ENCODE assay signal across 8 cellular contexts in genomic region chr1:32350785-32351076, GRCh38. TPM values are rescaled to one million over a fixed set of nuclear protein-coding genes. Genes with fewer than 3 reads are reported as not detected.
DNase-seq lines count a peak whose midpoint lies in the region; ATAC-seq, FAIRE-seq and TF ChIP-seq lines count a peak whose summit lies in the region.

No MANE protein-coding gene starts in this region.

- POLR2A ChIA-PET in GM12878 (lab: Charles Lee): interaction anchor here (0.6 to 5.1 kb wide), 5 partner anchors 11 to 43 kb away, joined by 3 to 46 read pairs (median 5); partner anchors contain the start of genes BSDC1 and MARCKSL1

- in situ Hi-C loops in GM12878 (cut with MboI): no loop called here

- H3K4me3 ChIP-seq in left ventricle myocardium inferior (peak overlapping the region; percentile 74), GM12878 (peak overlapping the region; percentile 72; the same call in 1 of the 2 replicates), mucosa of rectum (ENCODE audit: low read length in 2 of 2) (peak overlapping the region; percentile 78 to 85), upper lobe of left lung (peak overlapping the region in 3 of 4 donors; percentile 51 to 80 (median 61))

- no peak for TF ChIP-seq RAD21 in GM12878 (IDR thresholded peaks at IDR 0.05; ENCODE audit: insufficient read depth, low read depth, low read length)

- H3K9ac ChIP-seq in GM12878 (ENCODE audit: control insufficient read depth, insufficient read depth, low read length): no peak overlapping the region
- no peak overlapping the region for H3K9ac ChIP-seq in mucosa of rectum (ENCODE audit: low read depth in 1 of 2, low read length in 2 of 2)

- H3K27ac ChIP-seq in left ventricle myocardium inferior (replicated peaks) (peak overlapping the region; percentile 94), GM12878 (ENCODE audit: control insufficient read depth, insufficient read depth) (no peak overlapping the region), mucosa of rectum (ENCODE audit: low read depth in 2 of 2, low read length in 2 of 2) (peak overlapping the region; percentile 85 to 86), upper lobe of left lung (peak overlapping the region; percentile 86 to 96 (median 88))

- SMC1A ChIA-PET in GM12878 (lab: Charles Lee; ENCODE audit: uncharacterized antibody, unreplicated experiment): interaction anchor here (0.6 to 3.6 kb wide), 5 partner anchors 14 to 247 kb away, joined by 3 to 16 read pairs (median 3); partner anchors contain the start of gene MARCKSL1

- TF ChIP-seq POLR2A in GM12878 (IDR thresholded peaks at IDR 0.05; ENCODE audit: low read depth, low read length) (no peak), upper lobe of left lung (IDR thresholded peaks at IDR 0.05) (no peak)

- no peaks in the 10 kb centered on the region; the same call in 1 of the 2 replicates for H3K79me2 ChIP-seq in GM12878 (ENCODE audit: control insufficient read depth, insufficient read depth, low read length)

- peak overlapping the region; percentile 74 for H3K4me2 ChIP-seq in GM12878 (ENCODE audit: control insufficient read depth, insufficient read depth)

- H3K36me3 ChIP-seq in left ventricle myocardium inferior (no peaks in the 10 kb centered on the region), GM12878 (ENCODE audit: control insufficient read depth in 2 of 2, insufficient read depth in 2 of 2, low read length in 1 of 2) (no peaks in the 10 kb centered on the region), mucosa of rectum (ENCODE audit: control insufficient read depth in 2 of 2, insufficient read depth in 2 of 2, low read length in 2 of 2) (no peaks in the 10 kb centered on the region), upper lobe of left lung (no peaks in the 10 kb centered on the region)

- H4K20me1 ChIP-seq in GM12878 (ENCODE audit: control insufficient read depth, insufficient read depth): no peaks in the 10 kb centered on the region

- peaks cover 76% of the 10 kb centered on the region for H3K4me1 ChIP-seq in left ventricle myocardium inferior
- H3K4me1 ChIP-seq in GM12878 (ENCODE audit: control insufficient read depth, insufficient read depth, low read length): peaks cover 14% of the 10 kb centered on the region
- peaks cover 7 to 16% of the 10 kb centered on the region in 2 donors for H3K4me1 ChIP-seq in mucosa of rectum (ENCODE audit: control insufficient read depth in 2 of 2, insufficient read depth in 2 of 2, low read length in 2 of 2)
- peaks cover 48 to 68% (median 55%) of the 10 kb centered on the region in 4 donors for H3K4me1 ChIP-seq in upper lobe of left lung

- DNase-seq in left ventricle myocardium inferior (no peak), Right ventricle myocardium inferior (ENCODE audit: missing footprints) (no peak), GM12878 (ENCODE audit: low read depth, low spot score) (no peak), upper lobe of left lung (no peak), NCI-H146 treated with DMSO at 0.1 percent for 48 hours (lab: John Stamatoyannopoulos, UW; ENCODE audit: unreplicated experiment) (no peak), KG1 (lab: John Stamatoyannopoulos, UW) (no peak)

- TF ChIP-seq CTCF in left ventricle myocardium inferior (IDR thresholded peaks at IDR 0.05; ENCODE audit: borderline replicate concordance): no peak
- no peak for TF ChIP-seq CTCF in GM12878 (IDR thresholded peaks at IDR 0.05 in 2 of 3, conservative IDR thresholded peaks at IDR 0.05 in 1 of 3; ENCODE audit: control insufficient read depth in 2 of 3, extremely low read depth in 1 of 3, insufficient read depth in 1 of 3, low read depth in 3 of 3, low read length in 3 of 3)
- TF ChIP-seq CTCF in upper lobe of left lung (IDR thresholded peaks at IDR 0.05): no peak

- H3K9me3 ChIP-seq in left ventricle myocardium inferior (replicated peaks) (no peaks in the 10 kb centered on the region), GM12878 (replicated peaks; ENCODE audit: control insufficient read depth, insufficient read depth, low read length) (no peaks in the 10 kb centered on the region), mucosa of rectum (ENCODE audit: control insufficient read depth in 2 of 2, low read length in 2 of 2) (no peaks in the 10 kb centered on the region), upper lobe of left lung (no peaks in the 10 kb centered on the region)

- no TSS peak for BruUV-seq in GM12878 (replicated peaks; lab: Mats Ljungman, UMichigan)

- CTCF ChIA-PET in GM12878 (lab: Yijun Ruan, JAX): interaction anchor here (0.8 to 3.0 kb wide), 7 partner anchors 9 to 135 kb away, joined by 3 to 8 read pairs (median 4); partner anchors contain the start of genes BSDC1 and MARCKSL1

- intact Hi-C loops in left ventricle myocardium inferior (cut with micrococcal nuclease): no loop called here
- intact Hi-C loops in Right ventricle myocardium inferior (cut with DNase I): no loop called here
- intact Hi-C loops in GM12878 (cut with micrococcal nuclease; ENCODE audit: unreplicated experiment): loop anchor here (2.0 kb wide), 1 partner anchor 14 kb away; the partner anchor contains the start of gene MARCKSL1

- RAD21 ChIA-PET in GM12878 (lab: Charles Lee; ENCODE audit: unreplicated experiment): interaction anchor here (0.6 to 2.8 kb wide), 2 partner anchors 14 to 18 kb away, joined by 3 to 18 read pairs; partner anchors contain the start of gene MARCKSL1

- 96% methylated on average over 6 of the region's 6 CpGs for WGBS in GM12878 (ENCODE audit: insufficient coverage, insufficient replicate concordance, low lambda C conversion rate, missing lambda C conversion rate)
- 67 to 82% methylated on average over 6 of the region's 6 CpGs for WGBS in upper lobe of left lung, 2 donors

- ATAC-seq in Right ventricle myocardium inferior (no peak), GM12878 (no peak), upper lobe of left lung (ENCODE audit: low FRiP score in 2 of 2) (no peak), HG02970 (IDR thresholded peaks at IDR 0.05; ENCODE audit: low FRiP score, unreplicated experiment) (no peak)

- FAIRE-seq in GM12878 (lab: Jason Lieb, UNC): no peak

- H2AFZ ChIP-seq in GM12878 (ENCODE audit: control insufficient read depth, low read depth, low read length): peak overlapping the region; percentile 90

- no peaks in the 10 kb centered on the region for H3K27me3 ChIP-seq in left ventricle myocardium inferior (ENCODE audit: low read depth)
- no peaks in the 10 kb centered on the region for H3K27me3 ChIP-seq in GM12878 (replicated peaks in 1 of 2; ENCODE audit: control insufficient read depth in 2 of 2, insufficient read depth in 2 of 2, low read length in 1 of 2)
- H3K27me3 ChIP-seq in mucosa of rectum (ENCODE audit: control insufficient read depth in 2 of 2, insufficient read depth in 2 of 2, low read length in 2 of 2): no peaks in the 10 kb centered on the region
- H3K27me3 ChIP-seq in upper lobe of left lung: no peaks in the 10 kb centered on the region

- TF ChIP-seq EP300 in GM12878 (IDR thresholded peaks at IDR 0.05; ENCODE audit: borderline replicate concordance in 1 of 2, control insufficient read depth in 1 of 2, low read depth in 2 of 2, low read length in 2 of 2): no peak
- no peak for TF ChIP-seq EP300 in upper lobe of left lung (IDR thresholded peaks at IDR 0.05)

RNA-seq across cellular contexts. Expression of gene FAM229A, which starts 11.6 kb away (rescaled TPM):
- 2.1 TPM for total RNA-seq in left ventricle myocardium inferior
- 2.4 TPM for total RNA-seq in Right ventricle myocardium inferior
- 18.1 and 20.0 TPM in 2 replicates for total RNA-seq in GM12878 (2013; cell fraction: nucleolus; rRNA removed)
- 1.4 and 2.1 TPM in 2 replicates for total RNA-seq in GM12878 (2014; rRNA removed)
- total RNA-seq in GM12878 (2014; rRNA removed; fragmentation: Illumina TruSeq; extraction: Trizol): 1.2 and 1.3 TPM in 2 replicates
- 3.1 and 5.1 TPM in 2 replicates for total RNA-seq in GM12878 (2021)
- 2.6 TPM for polyA plus RNA-seq in GM12878 (2011; ENCODE audit: low read depth)
- 4.0 and 5.3 TPM in 2 replicates for polyA plus RNA-seq in GM12878 (2011; rRNA removed)
- polyA plus RNA-seq in GM12878 (2011; cell fraction: cytosol; rRNA removed): 3.2 and 4.8 TPM in 2 replicates
- 34.5 and 36.3 TPM in 2 replicates for polyA plus RNA-seq in GM12878 (2011; cell fraction: nucleus; rRNA removed)
- 5.5 and 10.1 TPM in 2 replicates for polyA plus RNA-seq in GM12878 (2012)
- 2.6 and 2.9 TPM in 2 replicates for polyA plus RNA-seq in GM12878 (2014; fragmentation: Illumina TruSeq; extraction: Trizol)
- polyA plus RNA-seq in GM12878 (2014; fragmentation: Nextera tagmentation; extraction: Ambion mirVana): under 1 TPM in 1 of 2 experiments, not detected in 1; 0.02 TPM
- polyA plus RNA-seq in GM12878 (2014; rRNA removed): 4.5 and 5.3 TPM in 2 replicates
- polyA plus RNA-seq in GM12878 (2016; fragmentation: Nextera tagmentation; extraction: Ambion mirVana): 1 to 10 TPM in 1 of 2 experiments, under 1 TPM in 1; 0.25 to 1.2 TPM
- 2.3 and 3.1 TPM in 2 replicates for polyA minus RNA-seq in GM12878 (2011; rRNA and poly(A)+ RNA removed)
- polyA minus RNA-seq in GM12878 (2011; cell fraction: cytosol; rRNA and poly(A)+ RNA removed): 0.67 and 1.7 TPM in 2 replicates
- polyA minus RNA-seq in GM12878 (2011; cell fraction: nucleus; rRNA and poly(A)+ RNA removed): 3.0 and 8.3 TPM in 2 replicates
- total RNA-seq in upper lobe of left lung: 10 to 100 TPM in 3 of 6 donors, 1 to 10 TPM in 3; 4.3 to 43.0 (median 10.5) TPM

RNA-seq across cellular contexts. Expression of gene TSSK3, which starts 11.6 kb away (rescaled TPM):
- total RNA-seq in left ventricle myocardium inferior (2.1 TPM), Right ventricle myocardium inferior (1.2 TPM), GM12878 (2014; rRNA removed) (0.56 and 0.98 TPM in 2 replicates), GM12878 (2014; rRNA removed; fragmentation: Illumina TruSeq; extraction: Trizol) (0.63 and 1.6 TPM in 2 replicates), GM12878 (2021) (0.82 and 1.2 TPM in 2 replicates), upper lobe of left lung (1 to 10 TPM in 4 of 6 donors, not detected in 2; 1.2 to 2.3 (median 1.8) TPM)
- total RNA-seq in GM12878 (2013; cell fraction: nucleolus; rRNA removed): 9.4 and 11.8 TPM in 2 replicates
- 1.00 TPM for polyA plus RNA-seq in GM12878 (2011; ENCODE audit: low read depth)
- polyA plus RNA-seq in GM12878 (2011; rRNA removed) (0.67 and 1.2 TPM in 2 replicates), GM12878 (2014; fragmentation: Illumina TruSeq; extraction: Trizol) (0.48 and 0.92 TPM in 2 replicates), GM12878 (2014; fragmentation: Nextera tagmentation; extraction: Ambion mirVana) (under 1 TPM; 0.42 to 0.77 TPM), GM12878 (2014; rRNA removed) (0.51 and 1.2 TPM in 2 replicates), GM12878 (2016; fragmentation: Nextera tagmentation; extraction: Ambion mirVana) (under 1 TPM; 0.58 to 0.82 TPM)
- 0.62 and 0.78 TPM in 2 replicates for polyA plus RNA-seq in GM12878 (2011; cell fraction: cytosol; rRNA removed)
- polyA plus RNA-seq in GM12878 (2011; cell fraction: nucleus; rRNA removed): 1.2 and 2.2 TPM in 2 replicates
- polyA plus RNA-seq in GM12878 (2012): 1.3 and 3.3 TPM in 2 replicates
- 0.46 and 0.51 TPM in 2 replicates for polyA minus RNA-seq in GM12878 (2011; rRNA and poly(A)+ RNA removed)
- not detected in 2 replicates for polyA minus RNA-seq in GM12878 (2011; cell fraction: cytosol; rRNA and poly(A)+ RNA removed)
- 0.73 and 1.2 TPM in 2 replicates for polyA minus RNA-seq in GM12878 (2011; cell fraction: nucleus; rRNA and poly(A)+ RNA removed)

RNA-seq across cellular contexts. Expression of gene MARCKSL1, which starts 14.7 kb away (rescaled TPM):
- total RNA-seq in left ventricle myocardium inferior: 10.0 TPM
- total RNA-seq in Right ventricle myocardium inferior: 28.5 TPM
- total RNA-seq in GM12878 (2013; cell fraction: nucleolus; rRNA removed): 37.8 and 40.5 TPM in 2 replicates
- total RNA-seq in GM12878 (2014; rRNA removed): 106 TPM in 2 replicates
- 71.4 and 80.8 TPM in 2 replicates for total RNA-seq in GM12878 (2014; rRNA removed; fragmentation: Illumina TruSeq; extraction: Trizol)
- total RNA-seq in GM12878 (2021): 180 and 191 TPM in 2 replicates
- 85.9 TPM for polyA plus RNA-seq in GM12878 (2011; ENCODE audit: low read depth)
- 106 and 147 TPM in 2 replicates for polyA plus RNA-seq in GM12878 (2011; rRNA removed)
- 195 and 246 TPM in 2 replicates for polyA plus RNA-seq in GM12878 (2011; cell fraction: cytosol; rRNA removed)
- polyA plus RNA-seq in GM12878 (2011; cell fraction: nucleus; rRNA removed): 53.2 and 58.0 TPM in 2 replicates
- polyA plus RNA-seq in GM12878 (2012): 125 and 138 TPM in 2 replicates
- polyA plus RNA-seq in GM12878 (2014; fragmentation: Illumina TruSeq; extraction: Trizol): 189 and 225 TPM in 2 replicates
- 10 to 100 TPM; 14.5 to 32.6 TPM for polyA plus RNA-seq in GM12878 (2014; fragmentation: Nextera tagmentation; extraction: Ambion mirVana)
- 200 and 211 TPM in 2 replicates for polyA plus RNA-seq in GM12878 (2014; rRNA removed)
- polyA plus RNA-seq in GM12878 (2016; fragmentation: Nextera tagmentation; extraction: Ambion mirVana): 100 to 1,000 TPM; 169 to 194 TPM
- polyA minus RNA-seq in GM12878 (2011; rRNA and poly(A)+ RNA removed): 88.5 and 105 TPM in 2 replicates
- polyA minus RNA-seq in GM12878 (2011; cell fraction: cytosol; rRNA and poly(A)+ RNA removed): 30.7 and 31.0 TPM in 2 replicates
- 29.0 and 35.5 TPM in 2 replicates for polyA minus RNA-seq in GM12878 (2011; cell fraction: nucleus; rRNA and poly(A)+ RNA removed)
- 10 to 100 TPM in 2 of 6 donors, 1 to 10 TPM in 4; 1.0 to 56.9 (median 9.4) TPM for total RNA-seq in upper lobe of left lung

RNA-seq across cellular contexts. Expression of gene BSDC1, which starts 43.5 kb away (rescaled TPM):
- total RNA-seq in left ventricle myocardium inferior: 44.9 TPM
- 41.8 TPM for total RNA-seq in Right ventricle myocardium inferior
- total RNA-seq in GM12878 (2013; cell fraction: nucleolus; rRNA removed): 114 and 128 TPM in 2 replicates
- 23.3 and 25.1 TPM in 2 replicates for total RNA-seq in GM12878 (2014; rRNA removed)
- 22.3 and 22.7 TPM in 2 replicates for total RNA-seq in GM12878 (2014; rRNA removed; fragmentation: Illumina TruSeq; extraction: Trizol)
- 23.9 and 25.2 TPM in 2 replicates for total RNA-seq in GM12878 (2021)
- 13.3 TPM for polyA plus RNA-seq in GM12878 (2011; ENCODE audit: low read depth)
- 32.8 and 39.7 TPM in 2 replicates for polyA plus RNA-seq in GM12878 (2011; rRNA removed)
- polyA plus RNA-seq in GM12878 (2011; cell fraction: cytosol; rRNA removed): 34.8 and 37.6 TPM in 2 replicates
- polyA plus RNA-seq in GM12878 (2011; cell fraction: nucleus; rRNA removed): 76.6 and 77.5 TPM in 2 replicates
- 22.3 and 31.1 TPM in 2 replicates for polyA plus RNA-seq in GM12878 (2012)
- 22.5 and 27.4 TPM in 2 replicates for polyA plus RNA-seq in GM12878 (2014; fragmentation: Illumina TruSeq; extraction: Trizol)
- 1 to 10 TPM; 3.0 to 4.9 TPM for polyA plus RNA-seq in GM12878 (2014; fragmentation: Nextera tagmentation; extraction: Ambion mirVana)
- 25.4 and 28.5 TPM in 2 replicates for polyA plus RNA-seq in GM12878 (2014; rRNA removed)
- 10 to 100 TPM; 18.2 to 20.2 TPM for polyA plus RNA-seq in GM12878 (2016; fragmentation: Nextera tagmentation; extraction: Ambion mirVana)
- 18.5 and 31.0 TPM in 2 replicates for polyA minus RNA-seq in GM12878 (2011; rRNA and poly(A)+ RNA removed)
- 9.3 and 12.7 TPM in 2 replicates for polyA minus RNA-seq in GM12878 (2011; cell fraction: cytosol; rRNA and poly(A)+ RNA removed)
- polyA minus RNA-seq in GM12878 (2011; cell fraction: nucleus; rRNA and poly(A)+ RNA removed): 21.2 and 34.4 TPM in 2 replicates
- total RNA-seq in upper lobe of left lung: 100 to 1,000 TPM in 1 of 6 donors, 10 to 100 TPM in 5; 60.8 to 116 (median 68.9) TPM

RNA-seq across cellular contexts. Expression of gene HDAC1, which starts 58.8 kb away (rescaled TPM):
- total RNA-seq in left ventricle myocardium inferior: 40.4 TPM
- total RNA-seq in Right ventricle myocardium inferior: 40.6 TPM
- 223 and 249 TPM in 2 replicates for total RNA-seq in GM12878 (2013; cell fraction: nucleolus; rRNA removed)
- total RNA-seq in GM12878 (2014; rRNA removed): 154 and 164 TPM in 2 replicates
- total RNA-seq in GM12878 (2014; rRNA removed; fragmentation: Illumina TruSeq; extraction: Trizol): 145 and 147 TPM in 2 replicates
- 153 and 154 TPM in 2 replicates for total RNA-seq in GM12878 (2021)
- polyA plus RNA-seq in GM12878 (2011; ENCODE audit: low read depth): 251 TPM
- polyA plus RNA-seq in GM12878 (2011; rRNA removed): 285 and 331 TPM in 2 replicates
- 262 and 280 TPM in 2 replicates for polyA plus RNA-seq in GM12878 (2011; cell fraction: cytosol; rRNA removed)
- polyA plus RNA-seq in GM12878 (2011; cell fraction: nucleus; rRNA removed): 560 and 603 TPM in 2 replicates
- polyA plus RNA-seq in GM12878 (2012): 155 and 221 TPM in 2 replicates
- 189 and 199 TPM in 2 replicates for polyA plus RNA-seq in GM12878 (2014; fragmentation: Illumina TruSeq; extraction: Trizol)
- polyA plus RNA-seq in GM12878 (2014; fragmentation: Nextera tagmentation; extraction: Ambion mirVana): 100 to 1,000 TPM; 150 to 151 TPM
- polyA plus RNA-seq in GM12878 (2014; rRNA removed): 170 and 182 TPM in 2 replicates
- polyA plus RNA-seq in GM12878 (2016; fragmentation: Nextera tagmentation; extraction: Ambion mirVana): 100 to 1,000 TPM; 196 to 206 TPM
- polyA minus RNA-seq in GM12878 (2011; rRNA and poly(A)+ RNA removed): 318 and 386 TPM in 2 replicates
- polyA minus RNA-seq in GM12878 (2011; cell fraction: cytosol; rRNA and poly(A)+ RNA removed): 63.9 and 75.7 TPM in 2 replicates
- polyA minus RNA-seq in GM12878 (2011; cell fraction: nucleus; rRNA and poly(A)+ RNA removed): 138 and 194 TPM in 2 replicates
- 10 to 100 TPM; 36.8 to 78.0 (median 48.8) TPM for total RNA-seq in upper lobe of left lung
